In genomic region chr11:95725169-95725568, GRCh38 we compare ENCODE assay signal across 20 cellular contexts.
"Had no signal": no experiment of that assay in that cellular context is flagged by ENCODE, and none has a peak within 500 bp of the region (broad histone marks: within the 10 kb centered on the region; RNA-seq: fewer than 3 reads in every experiment).

No MANE protein-coding gene starts in this region.

- H3K4me1 ChIP-seq: SJCRH30 had no signal

- H3K9me3 ChIP-seq: MG63, SJCRH30 had no signal

- H3K27me3 ChIP-seq: SJCRH30 had no signal

- ATAC-seq: Panc1, PC-3, Right ventricle myocardium inferior had no signal

- H3K4me3 ChIP-seq: MG63, SJCRH30 had no signal

- H3K27ac ChIP-seq: SJCRH30 had no signal

- H3K36me3 ChIP-seq: MG63, SJCRH30 had no signal

- DNase-seq: Karpas-422, KG1, MG63, NCI-H1092, NCI-H1105 treated with DMSO at 0.1 percent for 48 hours, NCI-H1417 treated with DMSO at 0.1 percent for 48 hours, NCI-H146, NCI-H1694 treated with DMSO at 0.1 percent for 48 hours, NCI-H1930, NCI-H2081, NCI-H2107, NCI-H2227 treated with DMSO at 0.1 percent for 48 hours, NCI-H524, NCI-H69, NCI-H774, PC-3, SHP77 treated with DMSO at 0.1 percent for 48 hours, SJCRH30 had no signal
